Comparison of ENCODE assay signal across 8 cellular contexts in the genomic region with DNA sequence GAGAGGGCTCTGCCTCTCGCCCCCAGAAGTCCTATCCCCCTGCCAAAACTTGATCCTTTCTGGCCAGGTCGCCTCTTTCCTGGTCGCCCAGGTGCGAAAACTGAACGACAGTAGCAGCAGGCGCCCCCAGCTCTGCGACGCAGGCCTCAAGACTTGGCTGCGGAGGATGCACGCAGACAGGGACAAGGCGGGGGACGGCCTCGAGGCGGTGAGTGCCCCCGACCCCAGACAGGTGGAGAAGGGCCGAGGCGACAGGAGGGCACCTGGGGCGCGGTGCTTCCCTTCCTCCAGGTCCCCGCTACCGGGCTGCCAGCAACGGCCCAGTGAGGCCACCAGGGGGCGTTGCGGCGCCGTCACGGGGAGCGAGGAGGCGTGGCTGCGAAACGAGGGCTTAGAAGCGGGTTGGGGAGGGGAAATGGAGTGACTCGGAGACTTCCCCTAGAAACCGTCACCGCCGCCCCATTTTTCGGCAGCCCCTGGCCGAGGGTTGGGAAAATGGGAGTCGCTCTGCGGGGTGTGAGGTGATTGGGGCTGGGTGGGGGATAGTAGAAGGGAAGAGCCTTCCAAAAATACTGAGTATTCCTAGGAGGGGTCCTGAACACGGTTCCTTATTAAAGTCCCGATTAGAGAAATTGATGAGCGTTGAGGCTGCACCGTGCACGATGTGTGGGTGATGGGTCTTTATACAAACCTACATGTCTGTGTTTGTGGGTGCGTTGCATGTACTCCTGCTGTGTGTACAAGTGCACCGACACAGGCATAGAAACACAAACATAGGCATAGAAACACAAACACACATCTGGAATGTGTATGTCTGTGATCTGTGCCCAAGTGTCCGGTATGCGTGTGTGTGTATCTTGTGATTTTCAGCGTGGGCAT. TPM values are rescaled to one million over a fixed set of nuclear protein-coding genes. Genes with fewer than 3 reads are reported as not detected.
A peak's percentile ranks its signal among the peaks of the same experiment; 100 is the strongest.
DNase-seq lines count a peak whose midpoint lies in the region; ATAC-seq, FAIRE-seq and TF ChIP-seq lines count a peak whose summit lies in the region.

No MANE protein-coding gene starts in this region.

- FAIRE-seq in astrocyte (lab: Jason Lieb, UNC): no peak

- H3K27me3 ChIP-seq in astrocyte (ENCODE audit: insufficient read depth, low read length): peaks cover 47% of the 10 kb centered on the region
- H3K27me3 ChIP-seq in iPS DF 6.9 (ENCODE audit: control insufficient read depth, insufficient read depth, low read length): peaks cover 14% of the 10 kb centered on the region
- H3K27me3 ChIP-seq in skeletal muscle satellite cell (ENCODE audit: control insufficient read depth, insufficient read depth, low read length): peaks cover 69% of the 10 kb centered on the region

- H2AFZ ChIP-seq in astrocyte (ENCODE audit: low read depth, low read length): peak overlapping the region; percentile 63

- H3K79me2 ChIP-seq in astrocyte (ENCODE audit: insufficient read depth, low read length): no peaks in the 10 kb centered on the region

- H3K27me3 Mint-ChIP-seq in astrocyte (ENCODE audit: low read depth, unreplicated experiment): peaks cover 74% of the 10 kb centered on the region

- H3K36me3 ChIP-seq in astrocyte (ENCODE audit: insufficient read depth, low read length) (no peaks in the 10 kb centered on the region), iPS DF 6.9 (ENCODE audit: control insufficient read depth, insufficient read depth, low read length) (no peaks in the 10 kb centered on the region), skeletal muscle satellite cell (ENCODE audit: insufficient read depth, low read length) (no peaks in the 10 kb centered on the region)

- ATAC-seq in HG02870 (IDR thresholded peaks at IDR 0.05; ENCODE audit: unreplicated experiment) (peak; percentile 61), HG02571 (IDR thresholded peaks at IDR 0.05; ENCODE audit: unreplicated experiment) (no peak)

- H3K27ac Mint-ChIP-seq in astrocyte (ENCODE audit: unreplicated experiment): no peak overlapping the region

- H3K9me3 ChIP-seq in astrocyte (ENCODE audit: insufficient read depth, low read depth, low read length): no peaks in the 10 kb centered on the region
- H3K9me3 ChIP-seq in iPS DF 6.9 (ENCODE audit: control insufficient read depth, insufficient read depth, low read length): no peaks in the 10 kb centered on the region
- no peaks in the 10 kb centered on the region for H3K9me3 ChIP-seq in skeletal muscle satellite cell (replicated peaks; ENCODE audit: low read length)

- H3K4me1 Mint-ChIP-seq in astrocyte (ENCODE audit: low read depth, unreplicated experiment): no peaks in the 10 kb centered on the region

- TF ChIP-seq CTCF in GM12872 (IDR thresholded peaks at IDR 0.05; ENCODE audit: insufficient read depth, low read depth, low read length) (peak; percentile 91), astrocyte (IDR thresholded peaks at IDR 0.05; ENCODE audit: insufficient read depth, low read depth, low read length) (peak; percentile 48)

- DNase-seq in NCI-H2029 (lab: John Stamatoyannopoulos, UW) (peak; percentile 55), T1000 (lab: John Stamatoyannopoulos, UW) (peak; percentile 33), astrocyte (ENCODE audit: low read depth) (peak; percentile 21), iPS DF 6.9 (ENCODE audit: low read depth, low spot score) (peak; percentile 63)

- no CpG with 5 or more reads among the region's 50 CpGs for WGBS in iPS DF 6.9 (ENCODE audit: insufficient coverage, insufficient read length)

- peak overlapping the region; percentile 80 for H3K4me2 ChIP-seq in astrocyte (ENCODE audit: low read length)
- H3K4me2 ChIP-seq in skeletal muscle satellite cell (ENCODE audit: low read length): peak overlapping the region; percentile 80

- H3K9me3 Mint-ChIP-seq in astrocyte (ENCODE audit: unreplicated experiment): no peaks in the 10 kb centered on the region

- H3K36me3 Mint-ChIP-seq in astrocyte (ENCODE audit: low read depth, unreplicated experiment): no peaks in the 10 kb centered on the region

- no peak overlapping the region for H3K9ac ChIP-seq in astrocyte (ENCODE audit: low read length)
- peak overlapping the region; percentile 45 for H3K9ac ChIP-seq in skeletal muscle satellite cell (ENCODE audit: low read depth, low read length)

- H3K4me1 ChIP-seq in astrocyte (ENCODE audit: insufficient read depth, low read length) (no peaks in the 10 kb centered on the region), iPS DF 6.9 (ENCODE audit: control insufficient read depth, insufficient read depth, low read length) (peaks cover 3% of the 10 kb centered on the region; the same call in 1 of the 2 replicates), skeletal muscle satellite cell (ENCODE audit: control insufficient read depth, insufficient read depth, low read length) (peaks cover 4% of the 10 kb centered on the region)

- no peaks in the 10 kb centered on the region for H4K20me1 ChIP-seq in astrocyte (ENCODE audit: insufficient read depth, low read length)

- H3K4me3 ChIP-seq in astrocyte (ENCODE audit: insufficient read depth, low read depth, low read length) (no peak overlapping the region), iPS DF 6.9 (ENCODE audit: low read length) (peak overlapping the region; percentile 20; the same call in 1 of the 2 replicates), skeletal muscle satellite cell (ENCODE audit: low read length) (peak overlapping the region; percentile 54)

- H3K4me3 Mint-ChIP-seq in astrocyte (ENCODE audit: unreplicated experiment): peak overlapping the region; percentile 75

- H3K27ac ChIP-seq in astrocyte (ENCODE audit: low read depth, low read length) (no peak overlapping the region), iPS DF 6.9 (ENCODE audit: low read length) (no peak overlapping the region)

RNA-seq across cellular contexts. Expression of a gene that starts 44.6 kb away (rescaled TPM):
- total RNA-seq in astrocyte: 0.27 TPM in 1 of 2 replicates, not detected in the other
- total RNA-seq in skeletal muscle satellite cell (2012; rRNA removed): not detected in 2 replicates
